Comparison of ENCODE assay signal across 28 cellular contexts in the genomic region with DNA sequence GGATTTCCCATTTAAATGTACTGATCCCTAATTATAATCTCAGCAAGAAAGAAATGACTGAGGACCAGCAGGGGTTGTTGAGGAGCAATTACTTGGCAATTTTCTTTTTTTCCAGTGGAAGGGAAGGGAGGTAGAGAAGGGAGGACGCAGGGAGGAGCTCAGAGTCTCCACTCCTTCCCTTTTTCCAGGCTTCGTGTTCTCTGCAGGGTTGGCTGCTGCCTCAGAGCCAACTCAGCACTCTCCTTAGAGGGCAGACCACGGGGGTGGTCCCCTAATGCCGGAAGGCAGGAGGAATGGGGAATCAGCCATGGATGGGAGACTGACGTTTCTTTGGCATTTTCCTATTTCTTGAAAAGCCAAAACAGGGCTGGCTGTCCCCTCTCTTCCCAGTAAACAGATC. TPM values are rescaled to one million over a fixed set of nuclear protein-coding genes. Genes with fewer than 3 reads are reported as not detected.
DNase-seq lines count a peak whose midpoint lies in the region; ATAC-seq and TF ChIP-seq lines count a peak whose summit lies in the region.
"Had no signal": no experiment of that assay in that cellular context is flagged by ENCODE, and none has a peak within 500 bp of the region (broad histone marks: within the 10 kb centered on the region; RNA-seq: fewer than 3 reads in every experiment).

No MANE protein-coding gene starts in this region.

- ATAC-seq in sciatic nerve (peak; percentile 52), HG03521 (IDR thresholded peaks at IDR 0.05; ENCODE audit: unreplicated experiment) (no peak), omental fat pad (ENCODE audit: low FRiP score) (no peak)
- ATAC-seq: Panc1; stimulated activated naive B cell treated with anti-CD40 and anti-IgM and Interleukin-4, amounts not matched to agents 10 μg/mL and 1 μg/mL and 100 μg/mL, for 72 hours had no signal

- in situ Hi-C loops in G401 (cut with HindIII; ENCODE audit: low sequenced_read_pairs), result no loop called here

- intact Hi-C loops in activated T-helper 1 cell treated with anti-CD3 and anti-CD28 coated beads, Interleukin-12 subunit alpha, Interleukin-12 subunit beta, Interleukin-2, Interleukin-4 antibody, amounts not matched to agents 30 ng/mL and 10 ng/mL and 1 ng/mL, durations not matched to agents 14 hours and 24 hours and 36 hours (cut with micrococcal nuclease), result loop anchor here (10.0 kb wide), 1 partner anchor 532 kb away; no protein-coding TSS in a partner anchor
- intact Hi-C loops in sciatic nerve (cut with DNase I), result no loop called here

- peak overlapping the region; percentile 92 for H3K27ac Mint-ChIP-seq in activated naive CD4-positive, alpha-beta T cell treated with anti-CD3 and anti-CD28 coated beads, Interleukin-2, amount 50 U/mL, for 24 hours
- H3K27ac Mint-ChIP-seq in activated naive CD4-positive, alpha-beta T cell treated with anti-CD3 and anti-CD28 coated beads, Interleukin-2, amount 10 ng/mL, durations not matched to agents 7 days and 5 days, result no peak overlapping the region
- H3K27ac Mint-ChIP-seq in activated T-helper 1 cell treated with anti-CD3 and anti-CD28 coated beads, Interleukin-12 subunit alpha, Interleukin-12 subunit beta, Interleukin-2, Interleukin-4 antibody, amounts not matched to agents 30 ng/mL and 10 ng/mL and 1 ng/mL, durations not matched to agents 14 hours and 24 hours and 36 hours, result peak overlapping the region; percentile 8
- H3K27ac Mint-ChIP-seq: nephron progenitor cell; progenitor cell of endocrine pancreas; stimulated activated naive B cell treated with anti-CD40 and anti-IgM and Interleukin-4, amounts not matched to agents 10 μg/mL and 1 μg/mL and 100 μg/mL, for 72 hours had no signal

- CTCF ChIA-PET in activated naive CD4-positive, alpha-beta T cell treated with anti-CD3 and anti-CD28 coated beads, Interleukin-2, amount 10 ng/mL, durations not matched to agents 7 days and 5 days (lab: Charles Lee), result interaction anchor here (1.1 to 10.1 kb wide), 5 partner anchors 44 to 110 kb away, joined by 4 to 218 read pairs (median 109); a partner anchor contains a TSS

- no peak for TF ChIP-seq CTCF in omental fat pad (IDR thresholded peaks at IDR 0.05)

- no peak overlapping the region for H3K4me3 Mint-ChIP-seq in activated naive CD4-positive, alpha-beta T cell treated with anti-CD3 and anti-CD28 coated beads, Interleukin-2, amount 50 U/mL, for 24 hours
- H3K4me3 Mint-ChIP-seq in activated naive CD4-positive, alpha-beta T cell treated with anti-CD3 and anti-CD28 coated beads, Interleukin-2, amount 10 ng/mL, durations not matched to agents 7 days and 5 days, result no peak overlapping the region
- H3K4me3 Mint-ChIP-seq in activated T-helper 1 cell treated with anti-CD3 and anti-CD28 coated beads, Interleukin-12 subunit alpha, Interleukin-12 subunit beta, Interleukin-2, Interleukin-4 antibody, amounts not matched to agents 30 ng/mL and 10 ng/mL and 1 ng/mL, durations not matched to agents 14 hours and 24 hours and 36 hours, result no peak overlapping the region
- H3K4me3 Mint-ChIP-seq: immature natural killer cell; nephron progenitor cell; stimulated activated naive B cell treated with anti-CD40 and anti-IgM and Interleukin-4, amounts not matched to agents 10 μg/mL and 1 μg/mL and 100 μg/mL, for 72 hours had no signal

- peaks cover 72% of the 10 kb centered on the region for H3K4me1 Mint-ChIP-seq in activated naive CD4-positive, alpha-beta T cell treated with anti-CD3 and anti-CD28 coated beads, Interleukin-2, amount 50 U/mL, for 24 hours
- H3K4me1 Mint-ChIP-seq in activated naive CD4-positive, alpha-beta T cell treated with anti-CD3 and anti-CD28 coated beads, Interleukin-2, amount 10 ng/mL, durations not matched to agents 7 days and 5 days, result peaks cover 38% of the 10 kb centered on the region
- H3K4me1 Mint-ChIP-seq in activated T-helper 1 cell treated with anti-CD3 and anti-CD28 coated beads, Interleukin-12 subunit alpha, Interleukin-12 subunit beta, Interleukin-2, Interleukin-4 antibody, amounts not matched to agents 30 ng/mL and 10 ng/mL and 1 ng/mL, durations not matched to agents 14 hours and 24 hours and 36 hours (ENCODE audit: low read depth), result peaks cover 20% of the 10 kb centered on the region

- H3K9me3 Mint-ChIP-seq in activated naive CD4-positive, alpha-beta T cell treated with anti-CD3 and anti-CD28 coated beads, Interleukin-2, amount 50 U/mL, for 24 hours, result no peaks in the 10 kb centered on the region
- H3K9me3 Mint-ChIP-seq in activated naive CD4-positive, alpha-beta T cell treated with anti-CD3 and anti-CD28 coated beads, Interleukin-2, amount 10 ng/mL, durations not matched to agents 7 days and 5 days, result no peaks in the 10 kb centered on the region
- no peaks in the 10 kb centered on the region for H3K9me3 Mint-ChIP-seq in activated T-helper 1 cell treated with anti-CD3 and anti-CD28 coated beads, Interleukin-12 subunit alpha, Interleukin-12 subunit beta, Interleukin-2, Interleukin-4 antibody, amounts not matched to agents 30 ng/mL and 10 ng/mL and 1 ng/mL, durations not matched to agents 14 hours and 24 hours and 36 hours
- H3K9me3 Mint-ChIP-seq: activated naive CD8-positive, alpha-beta T cell treated with anti-CD3 and anti-CD28 coated beads, Interleukin-2, amount 10 ng/mL, durations not matched to agents 7 days and 5 days; immature natural killer cell; stimulated activated naive B cell treated with anti-CD40 and anti-IgM and Interleukin-4, amounts not matched to agents 10 μg/mL and 1 μg/mL and 100 μg/mL, for 72 hours had no signal

- no peaks in the 10 kb centered on the region for H3K36me3 Mint-ChIP-seq in activated naive CD4-positive, alpha-beta T cell treated with anti-CD3 and anti-CD28 coated beads, Interleukin-2, amount 50 U/mL, for 24 hours
- H3K36me3 Mint-ChIP-seq in activated naive CD4-positive, alpha-beta T cell treated with anti-CD3 and anti-CD28 coated beads, Interleukin-2, amount 10 ng/mL, durations not matched to agents 7 days and 5 days, result peaks cover 2% of the 10 kb centered on the region
- H3K36me3 Mint-ChIP-seq in activated T-helper 1 cell treated with anti-CD3 and anti-CD28 coated beads, Interleukin-12 subunit alpha, Interleukin-12 subunit beta, Interleukin-2, Interleukin-4 antibody, amounts not matched to agents 30 ng/mL and 10 ng/mL and 1 ng/mL, durations not matched to agents 14 hours and 24 hours and 36 hours (ENCODE audit: low read depth), result peaks cover 5% of the 10 kb centered on the region
- H3K36me3 Mint-ChIP-seq: activated naive CD8-positive, alpha-beta T cell treated with anti-CD3 and anti-CD28 coated beads, Interleukin-2, amount 10 ng/mL, durations not matched to agents 7 days and 5 days; immature natural killer cell; stimulated activated naive B cell treated with anti-CD40 and anti-IgM and Interleukin-4, amounts not matched to agents 10 μg/mL and 1 μg/mL and 100 μg/mL, for 72 hours had no signal

- DNase-seq in activated naive CD4-positive, alpha-beta T cell treated with anti-CD3 and anti-CD28 coated beads, Interleukin-2, amount 10 ng/mL, durations not matched to agents 7 days and 5 days, result no peak
- DNase-seq in COR-L47 (lab: John Stamatoyannopoulos, UW) (peak; percentile 25), sciatic nerve (ENCODE audit: low spot score) (no peak), G401 (ENCODE audit: low spot score) (no peak), omental fat pad (ENCODE audit: low spot score) (no peak)
- DNase-seq in activated T-helper 1 cell treated with anti-CD3 and anti-CD28 coated beads, Interleukin-12 subunit alpha, Interleukin-12 subunit beta, Interleukin-2, Interleukin-4 antibody, amounts not matched to agents 30 ng/mL and 10 ng/mL and 1 ng/mL, durations not matched to agents 14 hours and 24 hours and 36 hours (ENCODE audit: low spot score), result no peak
- DNase-seq: activated CD4-positive, alpha-beta T cell treated with anti-CD3 and anti-CD28 coated beads, Interleukin-2, amount 50 U/mL, for 48 hours; activated naive CD8-positive, alpha-beta T cell treated with anti-CD3 and anti-CD28 coated beads, Interleukin-2, amount 10 ng/mL, durations not matched to agents 7 days and 5 days; activated T-cell treated with anti-CD3 and anti-CD28 coated beads, Interleukin-2, amount 50 U/mL, for 48 hours; effector CD4-positive, alpha-beta T cell; erythroblast; foreskin fibroblast; GDM1; immature natural killer cell; Karpas-422; NCI-H1105; NCI-H2029 treated with DMSO at 0.1 percent for 48 hours; nephron progenitor cell; NK-92 treated with Interleukin-12 subunit alpha and Interleukin-12 subunit beta, amount 100 ng/mL, for 24 hours; SIG-M5; stimulated activated CD4-positive, alpha-beta T cell treated with anti-CD3 and anti-CD28 coated beads, Interleukin-2, amount 100 ng/mL, for 24 hours; stimulated activated naive B cell treated with anti-CD40 and anti-IgM and Interleukin-4, amounts not matched to agents 10 μg/mL and 1 μg/mL and 100 μg/mL, for 72 hours had no signal

- H3K27me3 Mint-ChIP-seq in activated naive CD4-positive, alpha-beta T cell treated with anti-CD3 and anti-CD28 coated beads, Interleukin-2, amount 50 U/mL, for 24 hours, result no peaks in the 10 kb centered on the region
- H3K27me3 Mint-ChIP-seq in activated naive CD4-positive, alpha-beta T cell treated with anti-CD3 and anti-CD28 coated beads, Interleukin-2, amount 10 ng/mL, durations not matched to agents 7 days and 5 days, result no peaks in the 10 kb centered on the region
- H3K27me3 Mint-ChIP-seq in activated T-helper 1 cell treated with anti-CD3 and anti-CD28 coated beads, Interleukin-12 subunit alpha, Interleukin-12 subunit beta, Interleukin-2, Interleukin-4 antibody, amounts not matched to agents 30 ng/mL and 10 ng/mL and 1 ng/mL, durations not matched to agents 14 hours and 24 hours and 36 hours (ENCODE audit: insufficient read depth), result peaks cover 4% of the 10 kb centered on the region
- H3K27me3 Mint-ChIP-seq: stimulated activated naive B cell treated with anti-CD40 and anti-IgM and Interleukin-4, amounts not matched to agents 10 μg/mL and 1 μg/mL and 100 μg/mL, for 72 hours had no signal

RNA-seq across cellular contexts. Expression of a gene that starts 39.5 kb away (rescaled TPM):
- 350 and 351 TPM in 2 replicates for total RNA-seq in activated T-helper 1 cell treated with anti-CD3 and anti-CD28 coated beads, Interleukin-12 subunit alpha, Interleukin-12 subunit beta, Interleukin-2, Interleukin-4 antibody, amounts not matched to agents 30 ng/mL and 10 ng/mL and 1 ng/mL, durations not matched to agents 14 hours and 24 hours and 36 hours
- total RNA-seq in sciatic nerve, result 45.2 TPM
- total RNA-seq in G401 (2014; rRNA removed; shearing (Covaris generic)), result not detected in 2 replicates
- 10 to 100 TPM; 33.5 to 81.2 (median 59.1) TPM for total RNA-seq in omental fat pad
- total RNA-seq: progenitor cell of endocrine pancreas had no signal

RNA-seq across cellular contexts. Expression of a gene that starts 52.1 kb away (rescaled TPM):
- 0.03 TPM in 1 of 2 replicates, not detected in the other for total RNA-seq in activated T-helper 1 cell treated with anti-CD3 and anti-CD28 coated beads, Interleukin-12 subunit alpha, Interleukin-12 subunit beta, Interleukin-2, Interleukin-4 antibody, amounts not matched to agents 30 ng/mL and 10 ng/mL and 1 ng/mL, durations not matched to agents 14 hours and 24 hours and 36 hours
- 1.4 TPM for total RNA-seq in sciatic nerve
- total RNA-seq in G401 (2014; rRNA removed; shearing (Covaris generic)), result not detected in 2 replicates
- total RNA-seq in omental fat pad, result 1 to 10 TPM in 1 of 4 donors, under 1 TPM in 3; 0.19 to 1.9 (median 0.46) TPM
- total RNA-seq: activated naive CD8-positive, alpha-beta T cell treated with anti-CD3 and anti-CD28 coated beads, Interleukin-2, amount 10 ng/mL, durations not matched to agents 7 days and 5 days; HT1080; progenitor cell of endocrine pancreas; T-helper 1 cell treated with Interleukin-12 subunit alpha and Interleukin-12 subunit beta and Interleukin-4 antibody, amounts not matched to agents 30 ng/mL and 1 ng/mL, for 36 hours had no signal

Comparison
In these comparisons a context has a peak if more than half of its experiments do, and no peak if none do; other contexts are left out.
1. RNA of a gene that starts 39.5 kb away (total RNA-seq): 350 to 351 TPM in activated T-helper 1 cell treated with anti-CD3 and anti-CD28 coated beads, Interleukin-12 subunit alpha, Interleukin-12 subunit beta, Interleukin-2, Interleukin-4 antibody, amounts not matched to agents 30 ng/mL and 10 ng/mL and 1 ng/mL, durations not matched to agents 14 hours and 24 hours and 36 hours, 33.5 to 81.2 TPM in omental fat pad and 45.2 TPM in sciatic nerve (single experiment); not detected in G401; every median in the first group is over 10 times any median in the second.